16 cellular contexts compared by ENCODE assay signal in the genomic region with DNA sequence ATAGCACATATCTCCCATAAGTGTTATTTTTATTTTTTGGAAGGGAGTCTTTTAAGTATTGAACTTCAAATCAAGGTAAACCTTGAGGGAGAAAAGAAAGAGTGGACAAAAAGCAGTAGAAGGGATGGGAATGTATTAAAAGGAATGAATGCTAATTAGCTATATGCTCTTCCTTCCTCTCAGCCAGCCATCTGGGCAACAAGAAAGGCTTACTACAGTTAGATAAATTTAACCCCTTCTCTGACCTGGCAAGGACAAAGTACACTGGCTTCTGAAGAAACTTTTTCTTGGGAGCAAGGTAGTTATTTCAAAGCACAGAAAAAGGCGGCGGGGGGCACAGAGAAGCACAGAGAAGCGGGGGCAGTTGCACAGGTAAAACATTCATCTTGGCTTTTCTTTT. TPM values are rescaled to one million over a fixed set of nuclear protein-coding genes. Genes with fewer than 3 reads are reported as not detected.
DNase-seq lines count a peak whose midpoint lies in the region; ATAC-seq and TF ChIP-seq lines count a peak whose summit lies in the region.
"Had no signal": no experiment of that assay in that cellular context is flagged by ENCODE, and none has a peak within 500 bp of the region (broad histone marks: within the 10 kb centered on the region; RNA-seq: fewer than 3 reads in every experiment).

No MANE protein-coding gene starts in this region.

- H3K79me2 ChIP-seq in H9 (ENCODE audit: insufficient read depth, low read length) (0 out of 2 replicates have a peak, but pooled peaks cover 2% of the 10 kb centered on the region), SK-N-SH (ENCODE audit: insufficient read depth) (peaks cover 33% of the 10 kb centered on the region), PC-3 (ENCODE audit: low read length) (no peaks in the 10 kb centered on the region)

- H2AFZ ChIP-seq in H9 (ENCODE audit: low read length) (no peak overlapping the region), SK-N-SH (ENCODE audit: low read depth) (no peak overlapping the region), PC-3 (ENCODE audit: low read length) (no peak overlapping the region)

- H2BK15ac ChIP-seq in H9 (ENCODE audit: low read depth, low read length): no peak overlapping the region

- H2BK120ac ChIP-seq in H9 (ENCODE audit: low read depth, low read length, poor library complexity, severe bottlenecking): no peak overlapping the region

- H3K23ac ChIP-seq in H9 (ENCODE audit: insufficient read length, low read depth, low read length): no peak overlapping the region

- H3K79me1 ChIP-seq in H9 (ENCODE audit: insufficient read depth, low read depth, low read length, poor library complexity, severe bottlenecking): no peaks in the 10 kb centered on the region

- H3K36me3 Mint-ChIP-seq in H9 (ENCODE audit: insufficient read depth in 1 of 3, low read depth in 3 of 3): no peaks in the 10 kb centered on the region; a peak in 1 of 7 replicates
- peaks cover 3% of the 10 kb centered on the region for H3K36me3 Mint-ChIP-seq in effector memory CD8-positive, alpha-beta T cell (ENCODE audit: insufficient read depth)

- no TSS peak for BruUV-seq in PC-3 (replicated peaks; lab: Mats Ljungman, UMichigan)

- H3T11ph ChIP-seq in H9 (ENCODE audit: low read length): no peak overlapping the region

- H3K4me1 ChIP-seq in H9 (ENCODE audit: insufficient read depth, low read length): peaks cover 4% of the 10 kb centered on the region; the same call in 1 of the 2 replicates
- peaks cover 20 to 40% of the 10 kb centered on the region in 2 experiments; a peak in 3 of 4 replicates for H3K4me1 ChIP-seq in SK-N-SH (ENCODE audit: control insufficient read depth in 1 of 2, insufficient read depth in 2 of 2, low read depth in 1 of 2, low read length in 1 of 2)
- peaks cover 72% of the 10 kb centered on the region for H3K4me1 ChIP-seq in lower lobe of right lung
- peaks cover 18% of the 10 kb centered on the region for H3K4me1 ChIP-seq in PC-3 (ENCODE audit: insufficient read depth, low read length)

- no peak overlapping the region for H3K9ac ChIP-seq in H9 (ENCODE audit: extremely low read depth, insufficient read length, low read length)
- 0 out of 2 replicates have a peak overlapping the region, but pooled peaks have one; percentile 26 for H3K9ac ChIP-seq in SK-N-SH
- H3K9ac ChIP-seq in PC-3 (ENCODE audit: low read length): no peak overlapping the region

- H3K9me2 ChIP-seq in SK-N-SH (no peaks in the 10 kb centered on the region), PC-3 (replicated peaks; ENCODE audit: low read length) (no peaks in the 10 kb centered on the region)

- H3K27me3 ChIP-seq in H9 (ENCODE audit: insufficient read depth, low read length) (no peaks in the 10 kb centered on the region), SK-N-SH (ENCODE audit: insufficient read depth) (no peaks in the 10 kb centered on the region), lower lobe of right lung (ENCODE audit: low read depth) (no peaks in the 10 kb centered on the region), PC-3 (ENCODE audit: low read length) (no peaks in the 10 kb centered on the region)
- H3K27me3 ChIP-seq: brain microvascular endothelial cell had no signal

- CTCF ChIA-PET in SK-N-SH (lab: Yijun Ruan, JAX) (no interaction called here), PC-3 (lab: Charles Lee) (no interaction called here)

- H2BK5ac ChIP-seq in H9 (ENCODE audit: insufficient read length, low read length): no peak overlapping the region

- no peaks in the 10 kb centered on the region for H3K9me3 Mint-ChIP-seq in H9
- no peaks in the 10 kb centered on the region for H3K9me3 Mint-ChIP-seq in effector memory CD8-positive, alpha-beta T cell

- H4K20me1 ChIP-seq in H9 (ENCODE audit: control insufficient read depth, insufficient read depth, insufficient read length): no peaks in the 10 kb centered on the region
- H4K20me1 ChIP-seq in SK-N-SH (ENCODE audit: insufficient read depth): no peaks in the 10 kb centered on the region
- no peaks in the 10 kb centered on the region for H4K20me1 ChIP-seq in PC-3 (ENCODE audit: low read length)

- ATAC-seq in lower lobe of right lung: no peak
- no peak for ATAC-seq in HG03457 (IDR thresholded peaks at IDR 0.05; ENCODE audit: unreplicated experiment)
- no peak for ATAC-seq in effector memory CD8-positive, alpha-beta T cell (replicated peaks)
- ATAC-seq in PC-3: no peak

- no peak overlapping the region for H2BK20ac ChIP-seq in H9 (ENCODE audit: low read depth, low read length, poor library complexity, severe bottlenecking)

- H3K18ac ChIP-seq in H9 (ENCODE audit: insufficient read length, low read depth, low read length): no peak overlapping the region

- no peak overlapping the region for H2BK12ac ChIP-seq in H9 (ENCODE audit: insufficient read length, low read depth, low read length)

- H3K4me3 ChIP-seq in SK-N-SH (ENCODE audit: low read depth in 2 of 2, low read length in 1 of 2): 0 out of 4 replicates have a peak overlapping the region, but pooled peaks of 1 of the 2 experiments have one; percentile 13
- H3K4me3 ChIP-seq in lower lobe of right lung: no peak overlapping the region
- H3K4me3 ChIP-seq in PC-3 (ENCODE audit: low read length): no peak overlapping the region

- no peaks in the 10 kb centered on the region for H3K23me2 ChIP-seq in H9 (ENCODE audit: insufficient read length, low read depth, low read length, poor library complexity, severe bottlenecking)

- H3K27me3 Mint-ChIP-seq in H9 (ENCODE audit: low read depth): no peaks in the 10 kb centered on the region
- peaks cover 46 to 47% of the 10 kb centered on the region in 2 donors for H3K27me3 Mint-ChIP-seq in effector memory CD8-positive, alpha-beta T cell

- no peak for TF ChIP-seq RAD21 in SK-N-SH (IDR thresholded peaks at IDR 0.05; ENCODE audit: low read length)

- H3K9me3 ChIP-seq in H9 (ENCODE audit: control insufficient read depth, low read depth, low read length): no peaks in the 10 kb centered on the region
- H3K9me3 ChIP-seq in SK-N-SH: no peaks in the 10 kb centered on the region
- H3K9me3 ChIP-seq in lower lobe of right lung: no peaks in the 10 kb centered on the region
- H3K9me3 ChIP-seq in PC-3 (ENCODE audit: low read length): no peaks in the 10 kb centered on the region

- POLR2A ChIA-PET in SK-N-SH (lab: Yijun Ruan, JAX) (no interaction called here), PC-3 (lab: Charles Lee; ENCODE audit: unreplicated experiment) (no interaction called here)

- TF ChIP-seq CTCF in H9 (conservative IDR thresholded peaks at IDR 0.05) (no peak), SK-N-SH (IDR thresholded peaks at IDR 0.05) (no peak), lower lobe of right lung (IDR thresholded peaks at IDR 0.05) (no peak), PC-3 (conservative IDR thresholded peaks at IDR 0.05; ENCODE audit: low read depth, low read length) (no peak)

- no peak overlapping the region for H3K4ac ChIP-seq in H9 (ENCODE audit: low read depth, low read length)

- no CpG with 5 or more reads among the region's 3 CpGs for WGBS in H9 (ENCODE audit: extremely low coverage, insufficient read length, low lambda C conversion rate)
- WGBS in SK-N-SH (ENCODE audit: low lambda C conversion rate): 93% methylated on average over 3 of the region's 3 CpGs

- H3K14ac ChIP-seq in H9 (ENCODE audit: insufficient read depth, low read length): no peak overlapping the region

- H3K4me3 Mint-ChIP-seq in H9: no peak overlapping the region
- no peak overlapping the region for H3K4me3 Mint-ChIP-seq in effector memory CD8-positive, alpha-beta T cell

- H4K91ac ChIP-seq in H9 (ENCODE audit: insufficient read length, low read depth, low read length): no peak overlapping the region

- DNase-seq in H9: no peak
- DNase-seq in SK-N-SH: no peak
- no peak for DNase-seq in lower lobe of right lung
- no peak for DNase-seq in substantia nigra (lab: John Stamatoyannopoulos, UW)
- no peak for DNase-seq in effector memory CD8-positive, alpha-beta T cell
- DNase-seq in DMS79 (lab: John Stamatoyannopoulos, UW): no peak
- DNase-seq in PC-3: no peak
- DNase-seq: activated CD4-positive, alpha-beta T cell treated with anti-CD3 and anti-CD28 coated beads for 48 hours; activated naive CD4-positive, alpha-beta T cell treated with anti-CD3 and anti-CD28 coated beads, Interleukin-2, amount 50 U/mL, for 16 hours; activated T-cell treated with anti-CD3 and anti-CD28 coated beads for 4 hours; C1 segment of cervical spinal cord; kidney; NCI-H1092 treated with DMSO at 0.1 percent for 48 hours; NCI-H526 treated with DMSO at 0.1 percent for 48 hours had no signal

- TF ChIP-seq EP300 in SK-N-SH (IDR thresholded peaks at IDR 0.05; ENCODE audit: borderline replicate concordance in 1 of 2, low read depth in 1 of 2, low read length in 1 of 2): no peak

- intact Hi-C loops in lower lobe of right lung (cut with DNase I): no loop called here
- intact Hi-C loops in PC-3 (cut with micrococcal nuclease): no loop called here

- no peak overlapping the region for H4K8ac ChIP-seq in H9 (replicated peaks; ENCODE audit: insufficient read length, low read depth, low read length)

- no peak overlapping the region for H3K4me2 ChIP-seq in H9 (ENCODE audit: insufficient read depth, insufficient read length, low read length)
- peak overlapping the region; percentile 61 for H3K4me2 ChIP-seq in SK-N-SH
- H3K4me2 ChIP-seq in PC-3 (ENCODE audit: low read length): no peak overlapping the region

- no peak overlapping the region for H2AK5ac ChIP-seq in H9 (ENCODE audit: insufficient read length, low read length)

- peak overlapping the region; percentile 21 to 87 (median 85); a peak in 3 of 7 replicates for H3K27ac Mint-ChIP-seq in H9
- no peak overlapping the region for H3K27ac Mint-ChIP-seq in effector memory CD8-positive, alpha-beta T cell

- peaks cover 10% of the 10 kb centered on the region for H3F3A ChIP-seq in SK-N-SH (replicated peaks; ENCODE audit: insufficient read depth)
- H3F3A ChIP-seq in PC-3 (ENCODE audit: low read length, unreplicated experiment): no peaks in the 10 kb centered on the region

- H3K27ac ChIP-seq in H9 (ENCODE audit: insufficient read length, low read depth, low read length): no peak overlapping the region
- peak overlapping the region; percentile 68 to 73; a peak in 3 of 4 replicates for H3K27ac ChIP-seq in SK-N-SH (ENCODE audit: low read depth in 2 of 2, low read length in 1 of 2)
- H3K27ac ChIP-seq in lower lobe of right lung: peak overlapping the region; percentile 38
- H3K27ac ChIP-seq in substantia nigra (ENCODE audit: low read depth, low read length, poor library complexity, severe bottlenecking): peak overlapping the region; percentile 63
- no peak overlapping the region for H3K27ac ChIP-seq in PC-3 (ENCODE audit: low read length)
- H3K27ac ChIP-seq: brain microvascular endothelial cell had no signal

- H3K4me1 Mint-ChIP-seq in H9: peaks cover 35 to 46% of the 10 kb centered on the region in 2 experiments
- no peaks in the 10 kb centered on the region for H3K4me1 Mint-ChIP-seq in effector memory CD8-positive, alpha-beta T cell (ENCODE audit: low read depth in 2 of 2)

- H3K36me3 ChIP-seq in SK-N-SH (replicated peaks in 1 of 2; ENCODE audit: control insufficient read depth in 1 of 2, insufficient read depth in 2 of 2, low read length in 1 of 2): peaks cover 0 to 3% of the 10 kb centered on the region in 2 experiments
- H3K36me3 ChIP-seq in lower lobe of right lung: no peaks in the 10 kb centered on the region
- no peaks in the 10 kb centered on the region for H3K36me3 ChIP-seq in PC-3 (ENCODE audit: low read depth, low read length)
- H3K36me3 ChIP-seq: brain microvascular endothelial cell had no signal

- no peak overlapping the region for H4K5ac ChIP-seq in H9 (ENCODE audit: insufficient read length, low read depth, low read length)

- H3K56ac ChIP-seq in H9 (ENCODE audit: insufficient read length, low read depth, low read length): no peak overlapping the region

RNA-seq across cellular contexts. Expression of gene GAB1, which starts 54.6 kb away (rescaled TPM):
- 13.8 and 15.3 TPM in 2 replicates for total RNA-seq in H9 (2021)
- 3.7 and 4.4 TPM in 2 replicates for polyA plus RNA-seq in SK-N-SH (2012; rRNA removed)
- 4.0 and 4.1 TPM in 2 replicates for polyA plus RNA-seq in SK-N-SH (2012; cell fraction: cytosol; rRNA removed)
- polyA plus RNA-seq in SK-N-SH (2012; cell fraction: nucleus; rRNA removed): 6.2 and 7.7 TPM in 2 replicates
- 63.3 TPM for total RNA-seq in lower lobe of right lung
- 3.3 and 4.9 TPM in 2 replicates for total RNA-seq in PC-3 (2014; rRNA removed)

Comparison
In these comparisons a context has a peak if more than half of its experiments do, and no peak if none do; other contexts are left out.
1. H3K27ac ChIP-seq: peak in SK-N-SH (2 of 2), lower lobe of right lung (single experiment) and substantia nigra (single experiment); none in H9 (single experiment) and PC-3 (single experiment).
2. H3K27ac Mint-ChIP-seq: peak in H9 (3 of 3); none in effector memory CD8-positive, alpha-beta T cell (0 of 2).